1 cellular context compared by ENCODE assay signal in genomic region chr16:2963611-2964415, GRCh38.
TF ChIP-seq lines count a peak whose summit lies in the region.

Gene KREMEN2, plus strand, starts transcription at chr16:2964275. Its CDS starts 246 bp downstream, at chr16:2964521.

TF ChIP-seq in HepG2, 621 proteins besides CTCF, POLR2A, EP300 and RAD21 (continued from another document):
- TF ChIP-seq, protein P1, sequence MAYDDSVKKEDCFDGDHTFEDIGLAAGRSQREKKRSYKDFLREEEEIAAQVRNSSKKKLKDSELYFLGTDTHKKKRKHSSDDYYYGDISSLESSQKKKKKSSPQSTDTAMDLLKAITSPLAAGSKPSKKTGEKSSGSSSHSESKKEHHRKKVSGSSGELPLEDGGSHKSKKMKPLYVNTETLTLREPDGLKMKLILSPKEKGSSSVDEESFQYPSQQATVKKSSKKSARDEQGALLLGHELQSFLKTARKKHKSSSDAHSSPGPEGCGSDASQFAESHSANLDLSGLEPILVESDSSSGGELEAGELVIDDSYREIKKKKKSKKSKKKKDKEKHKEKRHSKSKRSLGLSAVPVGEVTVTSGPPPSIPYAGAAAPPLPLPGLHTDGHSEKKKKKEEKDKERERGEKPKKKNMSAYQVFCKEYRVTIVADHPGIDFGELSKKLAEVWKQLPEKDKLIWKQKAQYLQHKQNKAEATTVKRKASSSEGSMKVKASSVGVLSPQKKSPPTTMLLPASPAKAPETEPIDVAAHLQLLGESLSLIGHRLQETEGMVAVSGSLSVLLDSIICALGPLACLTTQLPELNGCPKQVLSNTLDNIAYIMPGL (CRISPR knock-in tag; IDR thresholded peaks at IDR 0.05; ENCODE audit: borderline replicate concordance in 1 of 2, low read depth in 1 of 2) = 0 out of 4 replicates have a peak, but pooled peaks of 1 of the 2 experiments have one; percentile 28
- no peak for TF ChIP-seq DNMT1 (CRISPR knock-in tag; IDR thresholded peaks at IDR 0.05)
- TF ChIP-seq IRF1 (CRISPR knock-in tag; IDR thresholded peaks at IDR 0.05; ENCODE audit: low read depth) = no peak
- TF ChIP-seq ZNF772 (CRISPR knock-in tag; IDR thresholded peaks at IDR 0.05) = 0 out of 2 replicates have a peak, but pooled peaks have one; percentile 41
- TF ChIP-seq, protein P2, sequence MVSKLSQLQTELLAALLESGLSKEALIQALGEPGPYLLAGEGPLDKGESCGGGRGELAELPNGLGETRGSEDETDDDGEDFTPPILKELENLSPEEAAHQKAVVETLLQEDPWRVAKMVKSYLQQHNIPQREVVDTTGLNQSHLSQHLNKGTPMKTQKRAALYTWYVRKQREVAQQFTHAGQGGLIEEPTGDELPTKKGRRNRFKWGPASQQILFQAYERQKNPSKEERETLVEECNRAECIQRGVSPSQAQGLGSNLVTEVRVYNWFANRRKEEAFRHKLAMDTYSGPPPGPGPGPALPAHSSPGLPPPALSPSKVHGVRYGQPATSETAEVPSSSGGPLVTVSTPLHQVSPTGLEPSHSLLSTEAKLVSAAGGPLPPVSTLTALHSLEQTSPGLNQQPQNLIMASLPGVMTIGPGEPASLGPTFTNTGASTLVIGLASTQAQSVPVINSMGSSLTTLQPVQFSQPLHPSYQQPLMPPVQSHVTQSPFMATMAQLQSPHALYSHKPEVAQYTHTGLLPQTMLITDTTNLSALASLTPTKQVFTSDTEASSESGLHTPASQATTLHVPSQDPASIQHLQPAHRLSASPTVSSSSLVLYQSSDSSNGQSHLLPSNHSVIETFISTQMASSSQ (IDR thresholded peaks at IDR 0.05; ENCODE audit: low read depth) = no peak
- TF ChIP-seq, protein P2 (CRISPR knock-in tag; IDR thresholded peaks at IDR 0.05; ENCODE audit: borderline replicate concordance) = 0 out of 2 replicates have a peak, but pooled peaks have one; percentile 28
- TF ChIP-seq AGO1 (IDR thresholded peaks at IDR 0.05; ENCODE audit: low read depth, low read length, poor library complexity, severe bottlenecking) = peak; percentile 74
- 0 out of 2 replicates have a peak, but pooled peaks have one; percentile 27 for TF ChIP-seq ATF7-NPFF (CRISPR knock-in tag; IDR thresholded peaks at IDR 0.05; ENCODE audit: low read depth)
- no peak for TF ChIP-seq PRDM15 (CRISPR knock-in tag; IDR thresholded peaks at IDR 0.05)
- TF ChIP-seq ZNF564 (CRISPR knock-in tag; IDR thresholded peaks at IDR 0.05) = no peak
- TF ChIP-seq NBN (conservative IDR thresholded peaks at IDR 0.05) = no peak
- peak; percentile 53; the same call in 1 of the 2 replicates for TF ChIP-seq MYC (CRISPR knock-in tag; IDR thresholded peaks at IDR 0.05; ENCODE audit: borderline replicate concordance)
- TF ChIP-seq ZNF614 (CRISPR knock-in tag; IDR thresholded peaks at IDR 0.05; ENCODE audit: borderline replicate concordance) = 0 out of 2 replicates have a peak, but pooled peaks have one; percentile 14
- no peak for TF ChIP-seq MTERF4 (CRISPR knock-in tag; IDR thresholded peaks at IDR 0.05)
- TF ChIP-seq NFYB (CRISPR knock-in tag; IDR thresholded peaks at IDR 0.05) = no peak
- TF ChIP-seq ZNF33B (CRISPR knock-in tag; IDR thresholded peaks at IDR 0.05) = no peak
- TF ChIP-seq SALL1 (CRISPR knock-in tag; IDR thresholded peaks at IDR 0.05) = peak; percentile 35; the same call in 1 of the 2 replicates
- TF ChIP-seq AKAP8 (CRISPR knock-in tag; IDR thresholded peaks at IDR 0.05) = peak; percentile 88; the same call in 1 of the 2 replicates
- no peak for TF ChIP-seq LCORL (IDR thresholded peaks at IDR 0.05)
- 0 out of 2 replicates have a peak, but pooled peaks have one; percentile 42 for TF ChIP-seq LCORL (CRISPR knock-in tag; IDR thresholded peaks at IDR 0.05)
- TF ChIP-seq ZNF317 (CRISPR knock-in tag; IDR thresholded peaks at IDR 0.05) = 0 out of 2 replicates have a peak, but pooled peaks have one; percentile 30
- TF ChIP-seq KDM2A (CRISPR knock-in tag; IDR thresholded peaks at IDR 0.05; ENCODE audit: borderline replicate concordance, low read depth) = peak; percentile 72; the same call in 1 of the 2 replicates
